ENCODE assay signal across 9 cellular contexts in genomic region chr20:25308671-25309394, GRCh38.
DNase-seq lines count a peak whose midpoint lies in the region; ATAC-seq, FAIRE-seq and TF ChIP-seq lines count a peak whose summit lies in the region.
"Had no signal": no experiment of that assay in that cellular context is flagged by ENCODE, and none has a peak within 500 bp of the region (broad histone marks: within the 10 kb centered on the region; RNA-seq: fewer than 3 reads in every experiment).

No MANE protein-coding gene starts in this region.

- no peak overlapping the region for H3K18ac ChIP-seq in H9 (ENCODE audit: insufficient read length, low read depth, low read length)

- H3K27ac Mint-ChIP-seq in H9, result peak overlapping the region in 2 of 3 experiments; percentile 28 to 53; a peak in 2 of 7 replicates

- ATAC-seq in RWPE2 (ENCODE audit: low read depth), result no peak
- ATAC-seq in HG02571 (IDR thresholded peaks at IDR 0.05; ENCODE audit: unreplicated experiment), result no peak
- no peak for ATAC-seq in HG02840 (IDR thresholded peaks at IDR 0.05; ENCODE audit: low FRiP score, unreplicated experiment)
- ATAC-seq in HG02970 (IDR thresholded peaks at IDR 0.05; ENCODE audit: low FRiP score, unreplicated experiment), result no peak

- H3K27ac ChIP-seq in H9 (ENCODE audit: insufficient read length, low read depth, low read length), result no peak overlapping the region
- H3K27ac ChIP-seq in RWPE2 (ENCODE audit: poor library complexity, severe bottlenecking), result no peak overlapping the region
- H3K27ac ChIP-seq in esophagus squamous epithelium, result peak overlapping the region; percentile 70 to 92 (median 77)
- peak overlapping the region; percentile 86 to 96 for H3K27ac ChIP-seq in small intestine (ENCODE audit: low read depth in 1 of 2, low read length in 1 of 2)

- H3T11ph ChIP-seq in H9 (ENCODE audit: low read length), result no peak overlapping the region

- DNase-seq in H9 (no peak), RWPE2 (ENCODE audit: low spot score) (peak; percentile 65), esophagus squamous epithelium (lab: John Stamatoyannopoulos, UW) (no peak), small intestine (peak; percentile 22), SHP77 (lab: John Stamatoyannopoulos, UW) (no peak)

- no peak overlapping the region for H3K4me3 Mint-ChIP-seq in H9

- H3K4me1 ChIP-seq in H9 (ENCODE audit: insufficient read depth, low read length), result no peaks in the 10 kb centered on the region; the same call in 1 of the 2 replicates
- H3K4me1 ChIP-seq in RWPE2 (ENCODE audit: insufficient read depth, poor library complexity, severe bottlenecking), result peaks cover 21% of the 10 kb centered on the region
- H3K4me1 ChIP-seq in esophagus squamous epithelium, result peaks cover 14 to 30% (median 24%) of the 10 kb centered on the region in 3 donors
- peaks cover 14 to 16% of the 10 kb centered on the region in 2 donors for H3K4me1 ChIP-seq in small intestine (ENCODE audit: control insufficient read depth in 2 of 2, insufficient read depth in 1 of 2, low read depth in 1 of 2, low read length in 1 of 2)

- no peak overlapping the region for H4K8ac ChIP-seq in H9 (replicated peaks; ENCODE audit: insufficient read length, low read depth, low read length)

- no peak overlapping the region for H3K4ac ChIP-seq in H9 (ENCODE audit: low read depth, low read length)

- H2BK12ac ChIP-seq in H9 (ENCODE audit: insufficient read length, low read depth, low read length), result no peak overlapping the region

- H2AFZ ChIP-seq in H9 (ENCODE audit: low read length), result no peak overlapping the region

- no peak for FAIRE-seq in small intestine (lab: Jason Lieb, UNC)
- FAIRE-seq: islet of Langerhans had no signal

- no peaks in the 10 kb centered on the region for H3K27me3 ChIP-seq in H9 (ENCODE audit: insufficient read depth, low read length)
- H3K27me3 ChIP-seq in RWPE2 (ENCODE audit: insufficient read depth, poor library complexity, severe bottlenecking), result no peaks in the 10 kb centered on the region
- H3K27me3 ChIP-seq in esophagus squamous epithelium, result no peaks in the 10 kb centered on the region
- H3K27me3 ChIP-seq in small intestine (ENCODE audit: control insufficient read depth in 2 of 2, insufficient read depth in 2 of 2, low read length in 2 of 2), result no peaks in the 10 kb centered on the region

- no peak overlapping the region for H3K14ac ChIP-seq in H9 (ENCODE audit: insufficient read depth, low read length)

- H3K79me1 ChIP-seq in H9 (ENCODE audit: insufficient read depth, low read depth, low read length, poor library complexity, severe bottlenecking), result no peaks in the 10 kb centered on the region

- H2BK5ac ChIP-seq in H9 (ENCODE audit: insufficient read length, low read length), result no peak overlapping the region

- TF ChIP-seq POLR2A in esophagus squamous epithelium (IDR thresholded peaks at IDR 0.05), result no peak

- peaks cover 15 to 38% (median 30%) of the 10 kb centered on the region in 3 experiments for H3K36me3 Mint-ChIP-seq in H9 (ENCODE audit: insufficient read depth in 1 of 3, low read depth in 3 of 3)

- peaks cover 5 to 6% of the 10 kb centered on the region in 2 experiments for H3K4me1 Mint-ChIP-seq in H9

- H3K9ac ChIP-seq in H9 (ENCODE audit: extremely low read depth, insufficient read length, low read length), result no peak overlapping the region

- peaks cover 4 to 5% of the 10 kb centered on the region in 2 experiments; a peak in 4 of 5 replicates for H3K9me3 Mint-ChIP-seq in H9

- no peak overlapping the region for H3K23ac ChIP-seq in H9 (ENCODE audit: insufficient read length, low read depth, low read length)

- no peak overlapping the region for H2BK15ac ChIP-seq in H9 (ENCODE audit: low read depth, low read length)

- H3K23me2 ChIP-seq in H9 (ENCODE audit: insufficient read length, low read depth, low read length, poor library complexity, severe bottlenecking), result no peaks in the 10 kb centered on the region

- H3K27me3 Mint-ChIP-seq in H9 (ENCODE audit: low read depth), result no peaks in the 10 kb centered on the region

- H3K4me3 ChIP-seq in RWPE2 (ENCODE audit: severe bottlenecking) (no peak overlapping the region), esophagus squamous epithelium (no peak overlapping the region), small intestine (ENCODE audit: low read depth in 1 of 2, low read length in 2 of 2) (no peak overlapping the region)

- H3K9me3 ChIP-seq in H9 (ENCODE audit: control insufficient read depth, low read depth, low read length) (no peaks in the 10 kb centered on the region), RWPE2 (ENCODE audit: severe bottlenecking) (no peaks in the 10 kb centered on the region), esophagus squamous epithelium (no peaks in the 10 kb centered on the region), small intestine (ENCODE audit: control insufficient read depth, low read depth) (no peaks in the 10 kb centered on the region)

- no peak overlapping the region for H4K91ac ChIP-seq in H9 (ENCODE audit: insufficient read length, low read depth, low read length)

- no peak for TF ChIP-seq CTCF in H9 (conservative IDR thresholded peaks at IDR 0.05)
- TF ChIP-seq CTCF in RWPE2 (IDR thresholded peaks at IDR 0.05; ENCODE audit: poor library complexity, severe bottlenecking), result no peak
- TF ChIP-seq CTCF in esophagus squamous epithelium (IDR thresholded peaks at IDR 0.05), result no peak

- H2BK20ac ChIP-seq in H9 (ENCODE audit: low read depth, low read length, poor library complexity, severe bottlenecking), result no peak overlapping the region

- intact Hi-C loops in esophagus squamous epithelium (cut with DNase I), result no loop called here

- H3K56ac ChIP-seq in H9 (ENCODE audit: insufficient read length, low read depth, low read length), result no peak overlapping the region

- H3K36me3 ChIP-seq in RWPE2 (ENCODE audit: low read depth) (peaks cover 10% of the 10 kb centered on the region; the same call in 1 of the 2 replicates), esophagus squamous epithelium (peaks cover 0 to 60% (median 0%) of the 10 kb centered on the region in 3 donors), small intestine (ENCODE audit: control insufficient read depth in 2 of 2, insufficient read depth in 2 of 2, low read length in 2 of 2) (no peaks in the 10 kb centered on the region)

- no peaks in the 10 kb centered on the region for H3K79me2 ChIP-seq in H9 (ENCODE audit: insufficient read depth, low read length)

- WGBS in H9 (ENCODE audit: extremely low coverage, insufficient read length, low lambda C conversion rate), result no CpG with 5 or more reads among the region's 17 CpGs
- 74 to 100% methylated on average over 2 to 6 of the region's 17 CpGs for WGBS in esophagus squamous epithelium, 2 donors
- 85 to 89% (median 89%) methylated on average over 16 to 17 of the region's 17 CpGs for WGBS in small intestine, 3 donors

- no peak overlapping the region for H2AK5ac ChIP-seq in H9 (ENCODE audit: insufficient read length, low read length)

- H2BK120ac ChIP-seq in H9 (ENCODE audit: low read depth, low read length, poor library complexity, severe bottlenecking), result no peak overlapping the region

- H4K20me1 ChIP-seq in H9 (ENCODE audit: control insufficient read depth, insufficient read depth, insufficient read length), result peaks cover 3% of the 10 kb centered on the region

- no peak overlapping the region for H4K5ac ChIP-seq in H9 (ENCODE audit: insufficient read length, low read depth, low read length)

- H3K4me2 ChIP-seq in H9 (ENCODE audit: insufficient read depth, insufficient read length, low read length), result no peak overlapping the region

Comparison
In these comparisons a context has a peak if more than half of its experiments do, and no peak if none do; other contexts are left out.
1. DNase-seq: peak in RWPE2 (single experiment) and small intestine (single experiment); none in H9 (single experiment), esophagus squamous epithelium (single experiment) and SHP77 (0 of 2).
2. H3K27ac ChIP-seq: peak in esophagus squamous epithelium (4 of 4) and small intestine (2 of 2); none in H9 (single experiment) and RWPE2 (single experiment).